In the genomic region with DNA sequence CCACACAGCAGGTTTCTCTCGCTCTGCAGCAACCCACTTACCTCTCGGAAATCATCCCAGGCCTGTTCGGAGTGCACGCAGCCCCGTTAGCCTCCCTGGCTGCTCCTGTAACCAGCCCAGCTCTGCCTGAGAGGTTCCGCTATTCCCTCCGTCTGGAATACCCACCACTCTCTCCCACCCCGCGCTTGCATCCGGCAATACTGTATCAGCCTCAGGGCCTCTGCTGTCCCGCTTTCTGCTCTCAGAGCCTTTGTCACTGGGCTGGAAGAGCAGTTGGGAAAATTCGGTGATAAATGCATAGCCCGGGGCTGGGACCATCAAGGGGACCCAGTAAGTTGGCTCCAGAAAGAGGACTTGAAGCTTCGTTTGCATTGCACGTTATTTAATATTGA, we compare ENCODE assay signal across 1 cellular context.
TF ChIP-seq lines count a peak whose summit lies in the region.

No MANE protein-coding gene starts in this region.

TF ChIP-seq in WTC11, 78 proteins besides CTCF, POLR2A, EP300 and RAD21 (continued from another document):
- no peak for TF ChIP-seq CREB1 (CRISPR knock-in tag; IDR thresholded peaks at IDR 0.05)
TF ChIP-seq in WTC11: peak in this region for 0.
